In the genomic region with DNA sequence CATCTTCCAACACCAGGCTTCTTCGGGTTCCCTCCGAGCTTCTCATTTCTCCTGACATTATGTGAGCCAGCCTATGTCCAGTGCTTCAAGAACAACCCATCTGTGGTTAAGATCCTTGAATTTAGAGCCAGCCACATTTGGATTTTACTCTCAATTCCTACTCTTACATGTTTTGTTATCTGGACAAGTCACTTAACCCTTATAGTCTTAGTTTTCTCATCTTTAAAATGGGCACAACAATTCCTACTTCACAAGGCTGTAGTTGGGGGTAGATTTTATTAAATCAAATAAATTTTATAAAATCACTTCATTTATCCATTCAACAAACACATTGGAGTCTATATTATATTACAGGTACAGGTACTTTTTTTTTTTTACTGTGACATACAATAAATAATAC, we compare ENCODE assay signal across 16 cellular contexts.
A peak's percentile ranks its signal among the peaks of the same experiment; 100 is the strongest.
DNase-seq lines count a peak whose midpoint lies in the region; ATAC-seq and TF ChIP-seq lines count a peak whose summit lies in the region.
"Had no signal": no experiment of that assay in that cellular context is flagged by ENCODE, and none has a peak within 500 bp of the region (broad histone marks: within the 10 kb centered on the region; RNA-seq: fewer than 3 reads in every experiment).

No MANE protein-coding gene starts in this region.

- 92% methylated on average over 2 of the region's 2 CpGs for WGBS in mammary epithelial cell (ENCODE audit: low coverage, missing lambda C conversion rate)
- no CpG with 5 or more reads among the region's 2 CpGs for WGBS in trophoblast cell (ENCODE audit: extremely low coverage, insufficient coverage, insufficient read length)

- H3K79me2 ChIP-seq in mammary epithelial cell (ENCODE audit: insufficient read depth, low read length) = no peaks in the 10 kb centered on the region
- H3K79me2 ChIP-seq in trophoblast cell (ENCODE audit: control insufficient read depth, insufficient read depth, low read length, poor library complexity) = no peaks in the 10 kb centered on the region

- CTCF ChIA-PET in MCF 10A (lab: Yijun Ruan, JAX) (no interaction called here), mammary epithelial cell (lab: Charles Lee; ENCODE audit: low non-redundant PET) (no interaction called here)
- CTCF ChIA-PET in activated CD4-positive, alpha-beta T cell treated with anti-CD3 and anti-CD28 coated beads for 36 hours (lab: Charles Lee) = interaction anchor here (0.6 kb wide), 1 partner anchor 406 kb away, joined by 3 read pairs; no protein-coding TSS in a partner anchor

- no peaks in the 10 kb centered on the region for H3K27me3 ChIP-seq in mammary epithelial cell (ENCODE audit: insufficient read depth, low read length)
- H3K27me3 ChIP-seq in trophoblast cell (ENCODE audit: insufficient read depth, low read length) = no peaks in the 10 kb centered on the region
- H3K27me3 ChIP-seq: BLaER1 treated with 17β-estradiol and CSF1 and Interleukin-3, amounts not matched to agents 10 nM and 100 nM had no signal

- POLR2A ChIA-PET in MCF 10A (lab: Yijun Ruan, JAX) = interaction anchor here (0.5 kb wide), 1 partner anchor 81 kb away, joined by 3 read pairs; no protein-coding TSS in a partner anchor
- POLR2A ChIA-PET in activated CD4-positive, alpha-beta T cell treated with anti-CD3 and anti-CD28 coated beads for 36 hours (lab: Charles Lee) = no interaction called here

- H3K27ac Mint-ChIP-seq in MCF 10A (ENCODE audit: low read depth, unreplicated experiment) (peak overlapping the region; percentile 3), HFFc6 (peak overlapping the region; percentile 47)
- H3K27ac Mint-ChIP-seq in activated T-helper 17 cell treated with anti-CD3 and anti-CD28 coated beads, Interleukin-2, amount 50 U/mL, for 72 hours = peak overlapping the region; percentile 18
- no peak overlapping the region for H3K27ac Mint-ChIP-seq in activated CD4-positive, alpha-beta T cell treated with anti-CD3 and anti-CD28 coated beads for 36 hours

- no TSS peak for BruUV-seq in MCF 10A (replicated peaks; lab: Mats Ljungman, UMichigan)
- BruUV-seq in mammary epithelial cell (replicated peaks; lab: Mats Ljungman, UMichigan) = no TSS peak

- H2BK120ac ChIP-seq in trophoblast cell (ENCODE audit: insufficient read depth, low read length, poor library complexity) = no peak overlapping the region

- H3K4ac ChIP-seq in trophoblast cell (ENCODE audit: low read depth, low read length) = no peak overlapping the region

- no peak overlapping the region for H3K23ac ChIP-seq in trophoblast cell (ENCODE audit: low read length)

- H2AFZ ChIP-seq in mammary epithelial cell (ENCODE audit: low read depth, low read length) = no peak overlapping the region
- no peak overlapping the region for H2AFZ ChIP-seq in trophoblast cell (ENCODE audit: insufficient read depth, low read length, poor library complexity)

- no peak overlapping the region for H4K8ac ChIP-seq in trophoblast cell (ENCODE audit: low read depth, low read length)

- intact Hi-C loops in MCF 10A (cut with micrococcal nuclease) = no loop called here
- intact Hi-C loops in mammary epithelial cell (cut with micrococcal nuclease) = no loop called here
- intact Hi-C loops in activated CD4-positive, alpha-beta T cell treated with anti-CD3 and anti-CD28 coated beads for 36 hours (cut with DNase I, micrococcal nuclease) = loop anchor here in 1 of 2 experiments (5.0 kb wide), 1 partner anchor 1186 kb away; no protein-coding TSS in a partner anchor

- H3K4me1 Mint-ChIP-seq in MCF 10A (ENCODE audit: insufficient read depth, unreplicated experiment) (peaks cover 26% of the 10 kb centered on the region), HFFc6 (ENCODE audit: low read depth) (peaks cover 84% of the 10 kb centered on the region)
- peaks cover 11% of the 10 kb centered on the region for H3K4me1 Mint-ChIP-seq in activated T-helper 17 cell treated with anti-CD3 and anti-CD28 coated beads, Interleukin-2, amount 50 U/mL, for 72 hours
- H3K4me1 Mint-ChIP-seq in activated CD4-positive, alpha-beta T cell treated with anti-CD3 and anti-CD28 coated beads for 36 hours = peaks cover 7% of the 10 kb centered on the region

- H3K27me3 Mint-ChIP-seq in MCF 10A (ENCODE audit: insufficient read depth, unreplicated experiment) (no peaks in the 10 kb centered on the region), HFFc6 (ENCODE audit: insufficient read depth) (no peaks in the 10 kb centered on the region)
- no peaks in the 10 kb centered on the region for H3K27me3 Mint-ChIP-seq in activated T-helper 17 cell treated with anti-CD3 and anti-CD28 coated beads, Interleukin-2, amount 50 U/mL, for 72 hours
- H3K27me3 Mint-ChIP-seq in activated CD4-positive, alpha-beta T cell treated with anti-CD3 and anti-CD28 coated beads for 36 hours = no peaks in the 10 kb centered on the region
- H3K27me3 Mint-ChIP-seq: CD4-positive, CD25-positive, alpha-beta regulatory T cell had no signal

- peaks cover 7% of the 10 kb centered on the region for H3K79me1 ChIP-seq in trophoblast cell (ENCODE audit: low read length)

- DNase-seq in MCF 10A (ENCODE audit: unreplicated experiment) (no peak), mammary epithelial cell (no peak), HFFc6 (no peak), trophoblast cell (no peak)
- DNase-seq in activated CD4-positive, alpha-beta T cell treated with anti-CD3 and anti-CD28 coated beads for 36 hours = no peak
- DNase-seq: ACHN; CD4-positive, CD25-positive, alpha-beta regulatory T cell; DMS153; DMS79 treated with DMSO at 0.1 percent for 48 hours; EL; KBM-7 had no signal

- no peak overlapping the region for H2BK5ac ChIP-seq in trophoblast cell (ENCODE audit: low read depth, low read length, poor library complexity)

- in situ Hi-C loops in mammary epithelial cell (cut with MboI; ENCODE audit: low sequenced_read_pairs in 2 of 2) = no loop called here

- H3K18ac ChIP-seq in trophoblast cell (ENCODE audit: low read length) = no peak overlapping the region

- peaks cover 6% of the 10 kb centered on the region for H3K36me3 Mint-ChIP-seq in MCF 10A (ENCODE audit: insufficient read depth, unreplicated experiment)
- H3K36me3 Mint-ChIP-seq in HFFc6 (ENCODE audit: low read depth) = peaks cover 34% of the 10 kb centered on the region
- no peaks in the 10 kb centered on the region for H3K36me3 Mint-ChIP-seq in activated T-helper 17 cell treated with anti-CD3 and anti-CD28 coated beads, Interleukin-2, amount 50 U/mL, for 72 hours (ENCODE audit: low read depth)
- no peaks in the 10 kb centered on the region for H3K36me3 Mint-ChIP-seq in activated CD4-positive, alpha-beta T cell treated with anti-CD3 and anti-CD28 coated beads for 36 hours (ENCODE audit: low read depth)

- H3K4me1 ChIP-seq in mammary epithelial cell (ENCODE audit: insufficient read depth, low read length) = peaks cover 24% of the 10 kb centered on the region
- H3K4me1 ChIP-seq in trophoblast cell (ENCODE audit: control insufficient read depth in 1 of 2, insufficient read depth in 2 of 2, low read length in 2 of 2) = peaks cover 5 to 6% of the 10 kb centered on the region in 2 experiments

- dilution Hi-C loops in mammary epithelial cell (cut with HindIII; ENCODE audit: low sequenced_read_pairs) = no loop called here

- H3K4me2 ChIP-seq in mammary epithelial cell (ENCODE audit: insufficient read depth, low read depth, low read length) (no peak overlapping the region), trophoblast cell (ENCODE audit: low read length) (no peak overlapping the region)

- no peak overlapping the region for H4K12ac ChIP-seq in trophoblast cell (ENCODE audit: low read depth, low read length)

- H3K36me3 ChIP-seq in mammary epithelial cell (ENCODE audit: insufficient read depth, low read length) = no peaks in the 10 kb centered on the region
- H3K36me3 ChIP-seq in trophoblast cell (ENCODE audit: control insufficient read depth in 1 of 2, insufficient read depth in 2 of 2, low read length in 2 of 2) = no peaks in the 10 kb centered on the region
- H3K36me3 ChIP-seq: BLaER1 treated with 17β-estradiol and CSF1 and Interleukin-3, amounts not matched to agents 10 nM and 100 nM had no signal

- no peak for ATAC-seq in activated T-helper 17 cell treated with anti-CD3 and anti-CD28 coated beads, Interleukin-2, amount 50 U/mL, for 72 hours (replicated peaks)
- no peak for ATAC-seq in activated CD4-positive, alpha-beta T cell treated with anti-CD3 and anti-CD28 coated beads for 36 hours
- ATAC-seq in HG02759 (IDR thresholded peaks at IDR 0.05; ENCODE audit: unreplicated experiment) (no peak), HG02763 (IDR thresholded peaks at IDR 0.05; ENCODE audit: unreplicated experiment) (no peak)

- no peak overlapping the region for H3K4me3 ChIP-seq in mammary epithelial cell (replicated peaks in 1 of 3; ENCODE audit: insufficient read depth in 1 of 3, low read depth in 2 of 3, low read length in 3 of 3)
- no peak overlapping the region for H3K4me3 ChIP-seq in trophoblast cell (ENCODE audit: low read depth, low read length)
- H3K4me3 ChIP-seq: BLaER1 treated with 17β-estradiol and CSF1 and Interleukin-3, amounts not matched to agents 10 nM and 100 nM had no signal

- peaks cover 5% of the 10 kb centered on the region for H3K9me3 Mint-ChIP-seq in MCF 10A (ENCODE audit: unreplicated experiment)
- H3K9me3 Mint-ChIP-seq in HFFc6 = no peaks in the 10 kb centered on the region
- H3K9me3 Mint-ChIP-seq in activated T-helper 17 cell treated with anti-CD3 and anti-CD28 coated beads, Interleukin-2, amount 50 U/mL, for 72 hours = peaks cover 9% of the 10 kb centered on the region
- no peaks in the 10 kb centered on the region for H3K9me3 Mint-ChIP-seq in activated CD4-positive, alpha-beta T cell treated with anti-CD3 and anti-CD28 coated beads for 36 hours (ENCODE audit: low read depth)

- H2BK12ac ChIP-seq in trophoblast cell (ENCODE audit: low read length) = peak overlapping the region; percentile 72

- peak overlapping the region; percentile 43 for H4K91ac ChIP-seq in trophoblast cell (ENCODE audit: low read depth, low read length)

- H3K9me3 ChIP-seq in mammary epithelial cell (replicated peaks; ENCODE audit: insufficient read depth, low read length) (no peaks in the 10 kb centered on the region), trophoblast cell (ENCODE audit: insufficient read depth, low read depth, low read length) (no peaks in the 10 kb centered on the region)
- H3K9me3 ChIP-seq: BLaER1 treated with 17β-estradiol and CSF1 and Interleukin-3, amounts not matched to agents 10 nM and 100 nM had no signal

- H3K4me3 Mint-ChIP-seq in MCF 10A (ENCODE audit: unreplicated experiment) (no peak overlapping the region), HFFc6 (no peak overlapping the region)
- H3K4me3 Mint-ChIP-seq in activated T-helper 17 cell treated with anti-CD3 and anti-CD28 coated beads, Interleukin-2, amount 50 U/mL, for 72 hours = no peak overlapping the region
- H3K4me3 Mint-ChIP-seq in activated CD4-positive, alpha-beta T cell treated with anti-CD3 and anti-CD28 coated beads for 36 hours = no peak overlapping the region
- H3K4me3 Mint-ChIP-seq: CD4-positive, CD25-positive, alpha-beta regulatory T cell had no signal

- no peak overlapping the region for H3K14ac ChIP-seq in trophoblast cell (ENCODE audit: low read length)

- no peak overlapping the region for H2AK5ac ChIP-seq in trophoblast cell (ENCODE audit: low read length)

- H3K27ac ChIP-seq in mammary epithelial cell (ENCODE audit: insufficient read depth, low read depth, low read length) = no peak overlapping the region
- no peak overlapping the region for H3K27ac ChIP-seq in trophoblast cell (ENCODE audit: low read depth, low read length)
- H3K27ac ChIP-seq: 22Rv1 had no signal

- TF ChIP-seq CTCF in MCF 10A (IDR thresholded peaks at IDR 0.05; ENCODE audit: unreplicated experiment) (no peak), mammary epithelial cell (conservative IDR thresholded peaks at IDR 0.05 in 1 of 2, IDR thresholded peaks at IDR 0.05 in 1 of 2; ENCODE audit: extremely low read depth in 1 of 2, insufficient read depth in 1 of 2, low read depth in 1 of 2, low read length in 2 of 2) (no peak), HFFc6 (IDR thresholded peaks at IDR 0.05) (no peak)

- no peaks in the 10 kb centered on the region for H4K20me1 ChIP-seq in mammary epithelial cell (ENCODE audit: insufficient read depth, low read length)
- H4K20me1 ChIP-seq: BLaER1 treated with 17β-estradiol and CSF1 and Interleukin-3, amounts not matched to agents 10 nM and 100 nM had no signal

- H3K9ac ChIP-seq in mammary epithelial cell (ENCODE audit: insufficient read depth, low read length) = no peak overlapping the region
- no peak overlapping the region for H3K9ac ChIP-seq in trophoblast cell (ENCODE audit: low read length)
- H3K9ac ChIP-seq: BLaER1 treated with 17β-estradiol and CSF1 and Interleukin-3, amounts not matched to agents 10 nM and 100 nM had no signal
